3 cellular contexts compared by ENCODE assay signal in genomic region chr10:131500892-131501291, GRCh38.
"Had no signal": no experiment of that assay in that cellular context is flagged by ENCODE, and none has a peak within 500 bp of the region (broad histone marks: within the 10 kb centered on the region; RNA-seq: fewer than 3 reads in every experiment).

No MANE protein-coding gene starts in this region.

- ATAC-seq: GM12878 had no signal

- H3K4me3 ChIP-seq: GM12878 had no signal

- DNase-seq: GDM1, GF-D8 had no signal
